ENCODE assay signal across 1 cellular context in genomic region chr3:168859143-168859542, GRCh38.
A peak's percentile ranks its signal among the peaks of the same experiment; 100 is the strongest.
TF ChIP-seq lines count a peak whose summit lies in the region.

No MANE protein-coding gene starts in this region.

TF ChIP-seq in HepG2, 621 proteins besides CTCF, POLR2A, EP300 and RAD21 (continued from another document and continues in another):
- TF ChIP-seq GMEB2 (CRISPR knock-in tag; IDR thresholded peaks at IDR 0.05; ENCODE audit: low read depth) (no peak), ERF (CRISPR knock-in tag; IDR thresholded peaks at IDR 0.05) (0 out of 2 replicates have a peak, but pooled peaks have one; percentile 14), PLSCR1 (CRISPR knock-in tag; IDR thresholded peaks at IDR 0.05; ENCODE audit: borderline replicate concordance) (no peak), ZSCAN21 (CRISPR knock-in tag; IDR thresholded peaks at IDR 0.05; ENCODE audit: borderline replicate concordance) (no peak), HDAC1 (CRISPR knock-in tag; IDR thresholded peaks at IDR 0.05) (no peak; the same call in 1 of the 2 replicates), ARID2 (CRISPR knock-in tag; IDR thresholded peaks at IDR 0.05; ENCODE audit: borderline replicate concordance) (no peak), ZNF431 (CRISPR knock-in tag; IDR thresholded peaks at IDR 0.05; ENCODE audit: borderline replicate concordance, low read depth) (no peak), ZNF280D (CRISPR knock-in tag; IDR thresholded peaks at IDR 0.05) (peak; percentile 50; the same call in 1 of the 2 replicates), DMTF1 (CRISPR knock-in tag; IDR thresholded peaks at IDR 0.05) (no peak), ZNF496 (CRISPR knock-in tag; IDR thresholded peaks at IDR 0.05; ENCODE audit: insufficient replicate concordance) (no peak), CHCHD3 (CRISPR knock-in tag; IDR thresholded peaks at IDR 0.05) (no peak), BRCA1 (CRISPR knock-in tag; IDR thresholded peaks at IDR 0.05) (no peak), MIER3 (CRISPR knock-in tag; IDR thresholded peaks at IDR 0.05; ENCODE audit: borderline replicate concordance) (peak; percentile 37; the same call in 1 of the 2 replicates), SALL1 (CRISPR knock-in tag; IDR thresholded peaks at IDR 0.05) (no peak), FOXJ3 (CRISPR knock-in tag; IDR thresholded peaks at IDR 0.05; ENCODE audit: borderline replicate concordance) (peak; percentile 88; the same call in 1 of the 2 replicates), ESRRA (CRISPR knock-in tag; IDR thresholded peaks at IDR 0.05; ENCODE audit: low read depth) (no peak), SNAI1 (CRISPR knock-in tag; IDR thresholded peaks at IDR 0.05; ENCODE audit: borderline replicate concordance) (0 out of 2 replicates have a peak, but pooled peaks have one; percentile 47), CBX2 (IDR thresholded peaks at IDR 0.05; ENCODE audit: low read depth, low read length) (no peak), CBX2 (CRISPR knock-in tag; IDR thresholded peaks at IDR 0.05; ENCODE audit: low read depth) (no peak), ZNF547 (CRISPR knock-in tag; IDR thresholded peaks at IDR 0.05) (no peak), ZNF782 (CRISPR knock-in tag; IDR thresholded peaks at IDR 0.05; ENCODE audit: borderline replicate concordance) (no peak), ZNF430 (CRISPR knock-in tag; IDR thresholded peaks at IDR 0.05) (no peak), SMAD1 (CRISPR knock-in tag; IDR thresholded peaks at IDR 0.05; ENCODE audit: borderline replicate concordance, low read depth) (no peak), ZNF775 (CRISPR knock-in tag; IDR thresholded peaks at IDR 0.05; ENCODE audit: borderline replicate concordance) (no peak), ZIK1 (CRISPR knock-in tag; IDR thresholded peaks at IDR 0.05; ENCODE audit: borderline replicate concordance, low read depth) (no peak), HNRNPLL (IDR thresholded peaks at IDR 0.05; ENCODE audit: low read depth, low read length, poor library complexity, severe bottlenecking) (no peak), ZNF883 (CRISPR knock-in tag; IDR thresholded peaks at IDR 0.05; ENCODE audit: not compliant biosample characterization) (no peak), RFXAP (CRISPR knock-in tag; IDR thresholded peaks at IDR 0.05; ENCODE audit: borderline replicate concordance) (no peak), ZNF562 (CRISPR knock-in tag; IDR thresholded peaks at IDR 0.05; ENCODE audit: borderline replicate concordance) (no peak), POLR2AphosphoS2 (IDR thresholded peaks at IDR 0.05; ENCODE audit: low read depth, low read length) (no peak), ZNF121 (CRISPR knock-in tag; IDR thresholded peaks at IDR 0.05) (no peak), TEF (CRISPR knock-in tag; IDR thresholded peaks at IDR 0.05) (no peak), ZNF251 (CRISPR knock-in tag; IDR thresholded peaks at IDR 0.05) (no peak), NFYB (CRISPR knock-in tag; IDR thresholded peaks at IDR 0.05) (no peak), LCORL (IDR thresholded peaks at IDR 0.05) (no peak), LCORL (CRISPR knock-in tag; IDR thresholded peaks at IDR 0.05) (no peak), NAIF1 (CRISPR knock-in tag; IDR thresholded peaks at IDR 0.05; ENCODE audit: borderline replicate concordance) (no peak), RARA (CRISPR knock-in tag; IDR thresholded peaks at IDR 0.05) (no peak), HNRNPH1 (optimal IDR thresholded peaks at IDR 0.05; ENCODE audit: low read depth, low read length) (no peak), ZFP90 (CRISPR knock-in tag; IDR thresholded peaks at IDR 0.05; ENCODE audit: borderline replicate concordance) (no peak), E2F1 (CRISPR knock-in tag; IDR thresholded peaks at IDR 0.05) (no peak), DBP (CRISPR knock-in tag; IDR thresholded peaks at IDR 0.05; ENCODE audit: not compliant biosample characterization) (no peak), XBP1 (CRISPR knock-in tag; IDR thresholded peaks at IDR 0.05) (no peak), ZNF737 (CRISPR knock-in tag; IDR thresholded peaks at IDR 0.05; ENCODE audit: borderline replicate concordance) (no peak), TSC22D2 (CRISPR knock-in tag; IDR thresholded peaks at IDR 0.05; ENCODE audit: borderline replicate concordance) (no peak), RFX3 (CRISPR knock-in tag; IDR thresholded peaks at IDR 0.05) (no peak), SRSF9 (IDR thresholded peaks at IDR 0.05; ENCODE audit: borderline replicate concordance, insufficient read depth, low read depth, low read length, poor library complexity, severe bottlenecking) (no peak), ELF3 (CRISPR knock-in tag; IDR thresholded peaks at IDR 0.05) (peak; percentile 51), ZNF678 (CRISPR knock-in tag; IDR thresholded peaks at IDR 0.05) (no peak), ZXDC (CRISPR knock-in tag; IDR thresholded peaks at IDR 0.05) (no peak), ATF7-NPFF (CRISPR knock-in tag; IDR thresholded peaks at IDR 0.05; ENCODE audit: low read depth) (no peak), ZBTB7A (CRISPR knock-in tag; IDR thresholded peaks at IDR 0.05) (no peak), NRL (CRISPR knock-in tag; IDR thresholded peaks at IDR 0.05; ENCODE audit: borderline replicate concordance) (no peak), ZNF557 (CRISPR knock-in tag; IDR thresholded peaks at IDR 0.05) (no peak), ZNF20 (CRISPR knock-in tag; IDR thresholded peaks at IDR 0.05) (no peak), ZNF773 (CRISPR knock-in tag; IDR thresholded peaks at IDR 0.05; ENCODE audit: borderline replicate concordance) (no peak), CREBL2 (CRISPR knock-in tag; IDR thresholded peaks at IDR 0.05; ENCODE audit: borderline replicate concordance) (no peak), ZNF850 (CRISPR knock-in tag; conservative IDR thresholded peaks at IDR 0.05) (no peak), ZNF777 (CRISPR knock-in tag; IDR thresholded peaks at IDR 0.05) (no peak), JARID2 (CRISPR knock-in tag; IDR thresholded peaks at IDR 0.05; ENCODE audit: insufficient replicate concordance) (no peak), ARHGAP35 (CRISPR knock-in tag; IDR thresholded peaks at IDR 0.05; ENCODE audit: borderline replicate concordance) (no peak), ATF3 (CRISPR knock-in tag; IDR thresholded peaks at IDR 0.05) (no peak), E2F5 (CRISPR knock-in tag; conservative IDR thresholded peaks at IDR 0.05) (no peak)
